ENCODE assay signal across 8 cellular contexts in genomic region chr3:112333386-112334334, GRCh38. TPM values are rescaled to one million over a fixed set of nuclear protein-coding genes. Genes with fewer than 3 reads are reported as not detected.
DNase-seq lines count a peak whose midpoint lies in the region; ATAC-seq, FAIRE-seq and TF ChIP-seq lines count a peak whose summit lies in the region.

No MANE protein-coding gene starts in this region.

- no peaks in the 10 kb centered on the region for H3K36me3 ChIP-seq in OCI-LY3 (replicated peaks; ENCODE audit: low read depth, low read length)

- no peaks in the 10 kb centered on the region for H4K20me1 ChIP-seq in OCI-LY3 (ENCODE audit: insufficient read depth, low read length)

- H3K79me2 ChIP-seq in OCI-LY3 (ENCODE audit: low read length) = no peaks in the 10 kb centered on the region

- peak overlapping the region; percentile 47; the same call in 1 of the 2 replicates for H3K9ac ChIP-seq in OCI-LY3 (ENCODE audit: low read length)

- peaks cover 14% of the 10 kb centered on the region for H3K27me3 ChIP-seq in OCI-LY3 (ENCODE audit: low read depth, low read length)

- no peaks in the 10 kb centered on the region for H3K4me1 ChIP-seq in OCI-LY3 (ENCODE audit: low read length)

- H3K27ac ChIP-seq in OCI-LY3 (ENCODE audit: low read length) = no peak overlapping the region

- ATAC-seq in HG02678 (IDR thresholded peaks at IDR 0.05; ENCODE audit: unreplicated experiment) (peak; percentile 43), GM18519 (IDR thresholded peaks at IDR 0.05; ENCODE audit: low FRiP score, unreplicated experiment) (no peak)
- peak; percentile 53 for ATAC-seq in stimulated activated memory B cell treated with anti-CD40 and anti-IgM and Interleukin-4, amounts not matched to agents 10 μg/mL and 1 μg/mL and 100 μg/mL, for 72 hours

- DNase-seq in GM12891 (ENCODE audit: insufficient read length, low spot score) = no peak
- DNase-seq in choroid plexus epithelial cell (ENCODE audit: low read depth) = peak; percentile 74
- peak; percentile 56 for DNase-seq in kidney glomerular epithelial cell (lab: John Stamatoyannopoulos, UW)
- no peak for DNase-seq in OCI-M2 (lab: John Stamatoyannopoulos, UW; ENCODE audit: unreplicated experiment)

- H2AFZ ChIP-seq in OCI-LY3 (ENCODE audit: low read depth, low read length) = peak overlapping the region; percentile 77

- FAIRE-seq in GM12891 (lab: Jason Lieb, UNC) = peak; percentile 94

- no peaks in the 10 kb centered on the region for H3K9me3 ChIP-seq in OCI-LY3 (ENCODE audit: insufficient read depth, low read length)

- peak overlapping the region; percentile 92 for H3K4me3 Mint-ChIP-seq in stimulated activated memory B cell treated with anti-CD40 and anti-IgM and Interleukin-4, amounts not matched to agents 10 μg/mL and 1 μg/mL and 100 μg/mL, for 72 hours

- H3K4me1 Mint-ChIP-seq in stimulated activated memory B cell treated with anti-CD40 and anti-IgM and Interleukin-4, amounts not matched to agents 10 μg/mL and 1 μg/mL and 100 μg/mL, for 72 hours = peaks cover 39% of the 10 kb centered on the region

- H3K4me2 ChIP-seq in OCI-LY3 (ENCODE audit: low read length) = peak overlapping the region; percentile 100

- H3K27ac Mint-ChIP-seq in stimulated activated memory B cell treated with anti-CD40 and anti-IgM and Interleukin-4, amounts not matched to agents 10 μg/mL and 1 μg/mL and 100 μg/mL, for 72 hours = peak overlapping the region; percentile 87

- no peaks in the 10 kb centered on the region for H3K36me3 Mint-ChIP-seq in stimulated activated memory B cell treated with anti-CD40 and anti-IgM and Interleukin-4, amounts not matched to agents 10 μg/mL and 1 μg/mL and 100 μg/mL, for 72 hours

- no peaks in the 10 kb centered on the region for H3K9me3 Mint-ChIP-seq in stimulated activated memory B cell treated with anti-CD40 and anti-IgM and Interleukin-4, amounts not matched to agents 10 μg/mL and 1 μg/mL and 100 μg/mL, for 72 hours

- no peaks in the 10 kb centered on the region for H3K27me3 Mint-ChIP-seq in stimulated activated memory B cell treated with anti-CD40 and anti-IgM and Interleukin-4, amounts not matched to agents 10 μg/mL and 1 μg/mL and 100 μg/mL, for 72 hours

- TF ChIP-seq CTCF in OCI-LY3 (IDR thresholded peaks at IDR 0.05; ENCODE audit: low read depth, low read length) (no peak), choroid plexus epithelial cell (conservative IDR thresholded peaks at IDR 0.05; ENCODE audit: low read depth, low read length) (no peak)

- no peak; the same call in 1 of the 2 replicates for TF ChIP-seq POLR2A in GM12891 (IDR thresholded peaks at IDR 0.05; ENCODE audit: low read depth, low read length)

- peak overlapping the region; percentile 90 for H3K4me3 ChIP-seq in OCI-LY3 (ENCODE audit: low read length)
- H3K4me3 ChIP-seq in choroid plexus epithelial cell (ENCODE audit: low read depth, low read length) = peak overlapping the region; percentile 69

TF ChIP-seq in GM12891, 5 proteins besides CTCF, POLR2A, EP300 and RAD21:
- TF ChIP-seq SPI1 (IDR thresholded peaks at IDR 0.05; ENCODE audit: low read depth, low read length) = no peak
- TF ChIP-seq POLR2AphosphoS5 (IDR thresholded peaks at IDR 0.05; ENCODE audit: low read depth, low read length) = no peak
- no peak for TF ChIP-seq PAX5 (IDR thresholded peaks at IDR 0.05; ENCODE audit: insufficient read depth, low read length, severe bottlenecking)
- no peak for TF ChIP-seq POU2F2 (IDR thresholded peaks at IDR 0.05; ENCODE audit: low read depth, low read length)
- no peak for TF ChIP-seq TAF1 (IDR thresholded peaks at IDR 0.05; ENCODE audit: low read depth, low read length)

RNA-seq across cellular contexts. Expression of gene CD200, which starts 0.7 kb away (rescaled TPM):
- polyA plus RNA-seq in GM12891 (2012; ENCODE audit: low read depth, missing spikeins) = 21.5 TPM

RNA-seq across cellular contexts. Expression of gene SLC9C1, which starts 39.6 kb away (rescaled TPM):
- 0.03 TPM for polyA plus RNA-seq in GM12891 (2012; ENCODE audit: low read depth, missing spikeins)

Comparison
In these comparisons a context has a peak if more than half of its experiments do, and no peak if none do; other contexts are left out.
1. DNase-seq: peak in choroid plexus epithelial cell (single experiment) and kidney glomerular epithelial cell (single experiment); none in GM12891 (single experiment) and OCI-M2 (single experiment).